Comparison of ENCODE assay signal across 19 cellular contexts in genomic region chr1:16062687-16063075, GRCh38. TPM values are rescaled to one million over a fixed set of nuclear protein-coding genes. Genes with fewer than 3 reads are reported as not detected.
"Had no signal": no experiment of that assay in that cellular context is flagged by ENCODE, and none has a peak within 500 bp of the region (broad histone marks: within the 10 kb centered on the region; RNA-seq: fewer than 3 reads in every experiment).

No MANE protein-coding gene starts in this region.

RNA-seq across cellular contexts. Expression of gene FAM131C, which starts 10.8 kb away (rescaled TPM):
- total RNA-seq: naive thymus-derived CD8-positive, alpha-beta T cell; natural killer cell treated with Interleukin-12 subunit alpha and Interleukin-12 subunit beta and Interleukin-15 and Interleukin-18, amount 100 ng/mL, for 72 hours; prostate gland; sciatic nerve; stomach; upper lobe of right lung; urinary bladder had no signal
- polyA plus RNA-seq: naive thymus-derived CD8-positive, alpha-beta T cell had no signal

RNA-seq across cellular contexts. Expression of gene CLCNKB, which starts 19.1 kb away (rescaled TPM):
- total RNA-seq: naive thymus-derived CD8-positive, alpha-beta T cell; natural killer cell treated with Interleukin-12 subunit alpha and Interleukin-12 subunit beta and Interleukin-15 and Interleukin-18, amount 100 ng/mL, for 72 hours; osteocyte had no signal
- polyA plus RNA-seq: naive thymus-derived CD8-positive, alpha-beta T cell had no signal

RNA-seq across cellular contexts. Expression of gene CLCNKA, which starts 40.8 kb away (rescaled TPM):
- total RNA-seq: naive thymus-derived CD8-positive, alpha-beta T cell; neural crest cell; occipital lobe; osteocyte; pulmonary artery endothelial cell; smooth muscle cell; upper lobe of right lung; urinary bladder had no signal
- polyA plus RNA-seq: naive thymus-derived CD8-positive, alpha-beta T cell had no signal

RNA-seq across cellular contexts. Expression of gene HSPB7, which starts 44.8 kb away (rescaled TPM):
- total RNA-seq: naive thymus-derived CD8-positive, alpha-beta T cell; natural killer cell treated with Interleukin-12 subunit alpha and Interleukin-12 subunit beta and Interleukin-15 and Interleukin-18, amount 100 ng/mL, for 72 hours; neural crest cell; occipital lobe; pulmonary artery endothelial cell had no signal
- polyA plus RNA-seq: naive thymus-derived CD8-positive, alpha-beta T cell had no signal

RNA-seq across cellular contexts. Expression of gene SRARP, which starts 58.6 kb away (rescaled TPM):
- total RNA-seq: naive thymus-derived CD8-positive, alpha-beta T cell; natural killer cell treated with Interleukin-12 subunit alpha and Interleukin-12 subunit beta and Interleukin-15 and Interleukin-18, amount 100 ng/mL, for 72 hours; neural crest cell; osteocyte; pancreas; posterior vena cava; pulmonary artery endothelial cell; smooth muscle cell; spleen; stomach; subcutaneous adipose tissue; suprapubic skin; transverse colon; upper lobe of right lung; urinary bladder; uterus had no signal
- polyA plus RNA-seq: naive thymus-derived CD8-positive, alpha-beta T cell; pancreas; smooth muscle cell; spleen had no signal
